ENCODE assay signal across 30 cellular contexts in the genomic region with DNA sequence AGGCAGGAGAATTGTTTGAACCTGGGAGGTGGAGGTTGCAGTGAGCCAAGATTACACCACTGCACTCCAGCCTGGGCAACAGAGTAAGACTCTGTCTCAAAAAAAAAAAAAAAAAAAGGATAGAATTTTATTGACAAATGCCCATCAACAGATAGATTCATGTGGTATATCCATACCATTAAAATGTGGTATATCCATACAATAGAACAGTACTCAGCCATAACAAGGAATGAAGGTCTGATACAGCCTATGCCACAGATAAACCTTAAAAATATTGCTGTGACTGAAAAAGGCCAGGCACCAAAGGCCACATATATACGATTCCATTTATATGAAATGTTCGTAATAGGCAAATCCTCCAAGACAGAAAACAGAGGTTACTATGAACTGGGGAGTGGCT. TPM values are rescaled to one million over a fixed set of nuclear protein-coding genes. Genes with fewer than 3 reads are reported as not detected.
DNase-seq lines count a peak whose midpoint lies in the region; ATAC-seq, FAIRE-seq and TF ChIP-seq lines count a peak whose summit lies in the region.
"Had no signal": no experiment of that assay in that cellular context is flagged by ENCODE, and none has a peak within 500 bp of the region (broad histone marks: within the 10 kb centered on the region; RNA-seq: fewer than 3 reads in every experiment).

No MANE protein-coding gene starts in this region.

- no peak overlapping the region for H2AFZ ChIP-seq in SK-N-SH (ENCODE audit: low read depth)

- H3K79me2 ChIP-seq in SK-N-SH (ENCODE audit: insufficient read depth): no peaks in the 10 kb centered on the region

- peaks cover 2 to 4% of the 10 kb centered on the region in 2 experiments for H3K36me3 ChIP-seq in SK-N-SH (replicated peaks in 1 of 2; ENCODE audit: control insufficient read depth in 1 of 2, insufficient read depth in 2 of 2, low read length in 1 of 2)

- H3K9me3 ChIP-seq in SK-N-SH: no peaks in the 10 kb centered on the region
- H3K9me3 ChIP-seq: A549, BE2C, Caco-2 had no signal

- H3F3A ChIP-seq in SK-N-SH (replicated peaks; ENCODE audit: insufficient read depth): no peaks in the 10 kb centered on the region

- H4K20me1 ChIP-seq in SK-N-SH (ENCODE audit: insufficient read depth): no peaks in the 10 kb centered on the region
- H4K20me1 ChIP-seq: BLaER1; BLaER1 treated with 17β-estradiol and CSF1 and Interleukin-3, amounts not matched to agents 10 nM and 100 nM had no signal

- no peak overlapping the region for H3K9ac ChIP-seq in SK-N-SH
- H3K9ac ChIP-seq: BLaER1; BLaER1 treated with 17β-estradiol and CSF1 and Interleukin-3, amounts not matched to agents 10 nM and 100 nM had no signal

- CTCF ChIA-PET in SK-N-SH (lab: Yijun Ruan, JAX): no interaction called here

- H3K27me3 ChIP-seq in SK-N-SH (ENCODE audit: insufficient read depth): no peaks in the 10 kb centered on the region
- H3K27me3 ChIP-seq: BE2C; BLaER1; BLaER1 treated with 17β-estradiol and CSF1 and Interleukin-3, amounts not matched to agents 10 nM and 100 nM had no signal

- no peaks in the 10 kb centered on the region for H3K4me1 ChIP-seq in SK-N-SH (ENCODE audit: control insufficient read depth in 1 of 2, insufficient read depth in 2 of 2, low read depth in 1 of 2, low read length in 1 of 2)
- H3K4me1 ChIP-seq: A549; BE2C; BLaER1; BLaER1 treated with 17β-estradiol and CSF1 and Interleukin-3, amounts not matched to agents 10 nM and 100 nM had no signal

- no peak overlapping the region for H3K27ac ChIP-seq in SK-N-SH (ENCODE audit: low read depth in 2 of 2, low read length in 1 of 2)
- H3K27ac ChIP-seq: 22Rv1; A549; BLaER1; BLaER1 treated with 17β-estradiol and CSF1 and Interleukin-3, amounts not matched to agents 10 nM and 100 nM; C4-2B had no signal

- DNase-seq in SK-N-SH (no peak), HTR-8/SVneo (ENCODE audit: insufficient read length, low spot score) (no peak)
- DNase-seq: 8988T; ACHN; AML-193; BE2C; C1 segment of cervical spinal cord; Caco-2; Calu3; CD4-positive, alpha-beta memory T cell; CD4-positive, alpha-beta T cell; CD4-positive, CD25-positive, alpha-beta regulatory T cell; CD8-positive, alpha-beta memory T cell; CD8-positive, alpha-beta T cell; COR-L47; DMS 273 treated with DMSO at 0.1 percent for 48 hours; DMS153; DMS53; DMS79; DMS79 treated with DMSO at 0.1 percent for 48 hours; DND-41; EL had no signal

- TF ChIP-seq EP300 in SK-N-SH (IDR thresholded peaks at IDR 0.05; ENCODE audit: borderline replicate concordance in 1 of 2, low read depth in 1 of 2, low read length in 1 of 2): no peak

- no peak overlapping the region for H3K4me3 ChIP-seq in SK-N-SH (ENCODE audit: low read depth in 2 of 2, low read length in 1 of 2)
- H3K4me3 ChIP-seq: A549; BLaER1; BLaER1 treated with 17β-estradiol and CSF1 and Interleukin-3, amounts not matched to agents 10 nM and 100 nM had no signal

- peak; percentile 20 for FAIRE-seq in HTR-8/SVneo (lab: Jason Lieb, UNC)
- FAIRE-seq: A549, D721Med had no signal

- POLR2A ChIA-PET in SK-N-SH (lab: Yijun Ruan, JAX): no interaction called here

- no peaks in the 10 kb centered on the region for H3K9me2 ChIP-seq in SK-N-SH

- H3K4me2 ChIP-seq in SK-N-SH: no peak overlapping the region
- H3K4me2 ChIP-seq: A549; BLaER1; BLaER1 treated with 17β-estradiol and CSF1 and Interleukin-3, amounts not matched to agents 10 nM and 100 nM had no signal

- ATAC-seq in SK-N-SH treated with all-trans-retinoic acid at 6 μM for 48 hours (no peak), HG03139 (IDR thresholded peaks at IDR 0.05; ENCODE audit: unreplicated experiment) (no peak)
- ATAC-seq: A549; CD8-positive, alpha-beta T cell had no signal

- TF ChIP-seq RAD21 in SK-N-SH (IDR thresholded peaks at IDR 0.05; ENCODE audit: low read length): no peak

- TF ChIP-seq CTCF in SK-N-SH (IDR thresholded peaks at IDR 0.05): no peak

- WGBS in SK-N-SH (ENCODE audit: low lambda C conversion rate): 97% methylated on average over 2 of the region's 2 CpGs

TF ChIP-seq in SK-N-SH treated with all-trans-retinoic acid at 6 μM for 48 hours, 23 proteins besides CTCF, POLR2A, EP300 and RAD21:
- TF ChIP-seq ZFP30 (CRISPR knock-in tag; IDR thresholded peaks at IDR 0.05) (no peak), OSR1 (CRISPR knock-in tag; IDR thresholded peaks at IDR 0.05) (no peak), ZNF8 (CRISPR knock-in tag; IDR thresholded peaks at IDR 0.05) (peak; percentile 94), ZNF565 (CRISPR knock-in tag; conservative IDR thresholded peaks at IDR 0.05; ENCODE audit: low read depth) (no peak)
- TF ChIP-seq, protein P1, sequence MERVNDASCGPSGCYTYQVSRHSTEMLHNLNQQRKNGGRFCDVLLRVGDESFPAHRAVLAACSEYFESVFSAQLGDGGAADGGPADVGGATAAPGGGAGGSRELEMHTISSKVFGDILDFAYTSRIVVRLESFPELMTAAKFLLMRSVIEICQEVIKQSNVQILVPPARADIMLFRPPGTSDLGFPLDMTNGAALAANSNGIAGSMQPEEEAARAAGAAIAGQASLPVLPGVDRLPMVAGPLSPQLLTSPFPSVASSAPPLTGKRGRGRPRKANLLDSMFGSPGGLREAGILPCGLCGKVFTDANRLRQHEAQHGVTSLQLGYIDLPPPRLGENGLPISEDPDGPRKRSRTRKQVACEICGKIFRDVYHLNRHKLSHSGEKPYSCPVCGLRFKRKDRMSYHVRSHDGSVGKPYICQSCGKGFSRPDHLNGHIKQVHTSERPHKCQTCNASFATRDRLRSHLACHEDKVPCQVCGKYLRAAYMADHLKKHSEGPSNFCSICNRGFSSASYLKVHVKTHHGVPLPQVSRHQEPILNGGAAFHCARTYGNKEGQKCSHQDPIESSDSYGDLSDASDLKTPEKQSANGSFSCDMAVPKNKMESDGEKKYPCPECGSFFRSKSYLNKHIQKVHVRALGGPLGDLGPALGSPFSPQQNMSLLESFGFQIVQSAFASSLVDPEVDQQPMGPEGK (CRISPR knock-in tag; IDR thresholded peaks at IDR 0.05; ENCODE audit: borderline replicate concordance): no peak

TF ChIP-seq in SK-N-SH, 30 proteins besides CTCF, POLR2A, EP300 and RAD21:
- no peak for TF ChIP-seq FOSL2 (IDR thresholded peaks at IDR 0.05; ENCODE audit: borderline replicate concordance, low read depth)
- TF ChIP-seq POLR2AphosphoS5 (IDR thresholded peaks at IDR 0.05; ENCODE audit: low read depth, low read length): no peak
- no peak for TF ChIP-seq SIN3A (IDR thresholded peaks at IDR 0.05; ENCODE audit: borderline replicate concordance, low read depth, low read length)
- TF ChIP-seq NRF1 (IDR thresholded peaks at IDR 0.05; ENCODE audit: low read depth, low read length): no peak
- no peak for TF ChIP-seq JUND (IDR thresholded peaks at IDR 0.05)
- no peak for TF ChIP-seq PBX3 (IDR thresholded peaks at IDR 0.05)
- no peak for TF ChIP-seq ELF1 (IDR thresholded peaks at IDR 0.05)
- no peak for TF ChIP-seq MAX (IDR thresholded peaks at IDR 0.05; ENCODE audit: low read depth)
- TF ChIP-seq EZH2phosphoT487 (IDR thresholded peaks at IDR 0.05; ENCODE audit: borderline replicate concordance, low read depth): no peak
- no peak for TF ChIP-seq GATA2 (CRISPR knock-in tag; IDR thresholded peaks at IDR 0.05)
- no peak for TF ChIP-seq FOXM1 (IDR thresholded peaks at IDR 0.05; ENCODE audit: low read depth)
- TF ChIP-seq NFIC (IDR thresholded peaks at IDR 0.05; ENCODE audit: borderline replicate concordance): no peak
- no peak for TF ChIP-seq CHD2 (IDR thresholded peaks at IDR 0.05; ENCODE audit: low read length, partially characterized antibody)
- no peak for TF ChIP-seq TAF1 (IDR thresholded peaks at IDR 0.05; ENCODE audit: borderline replicate concordance, low read depth, low read length)
- no peak for TF ChIP-seq MXI1 (IDR thresholded peaks at IDR 0.05; ENCODE audit: low read depth, low read length)
- TF ChIP-seq, protein P2, sequence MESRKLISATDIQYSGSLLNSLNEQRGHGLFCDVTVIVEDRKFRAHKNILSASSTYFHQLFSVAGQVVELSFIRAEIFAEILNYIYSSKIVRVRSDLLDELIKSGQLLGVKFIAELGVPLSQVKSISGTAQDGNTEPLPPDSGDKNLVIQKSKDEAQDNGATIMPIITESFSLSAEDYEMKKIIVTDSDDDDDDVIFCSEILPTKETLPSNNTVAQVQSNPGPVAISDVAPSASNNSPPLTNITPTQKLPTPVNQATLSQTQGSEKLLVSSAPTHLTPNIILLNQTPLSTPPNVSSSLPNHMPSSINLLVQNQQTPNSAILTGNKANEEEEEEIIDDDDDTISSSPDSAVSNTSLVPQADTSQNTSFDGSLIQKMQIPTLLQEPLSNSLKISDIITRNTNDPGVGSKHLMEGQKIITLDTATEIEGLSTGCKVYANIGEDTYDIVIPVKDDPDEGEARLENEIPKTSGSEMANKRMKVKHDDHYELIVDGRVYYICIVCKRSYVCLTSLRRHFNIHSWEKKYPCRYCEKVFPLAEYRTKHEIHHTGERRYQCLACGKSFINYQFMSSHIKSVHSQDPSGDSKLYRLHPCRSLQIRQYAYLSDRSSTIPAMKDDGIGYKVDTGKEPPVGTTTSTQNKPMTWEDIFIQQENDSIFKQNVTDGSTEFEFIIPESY (IDR thresholded peaks at IDR 0.05; ENCODE audit: borderline replicate concordance, low read depth): no peak
TF ChIP-seq in SK-N-SH: peak in this region for 0.

RNA-seq across cellular contexts. Expression of gene PPP2R1B, which starts 45.3 kb away (rescaled TPM):
- polyA plus RNA-seq in SK-N-SH (2012; rRNA removed): 25.9 and 32.3 TPM in 2 replicates
- polyA plus RNA-seq in SK-N-SH (2012; cell fraction: cytosol; rRNA removed): 24.9 and 26.8 TPM in 2 replicates
- polyA plus RNA-seq in SK-N-SH (2012; cell fraction: nucleus; rRNA removed): 27.4 and 48.2 TPM in 2 replicates

RNA-seq across cellular contexts. Expression of gene ALG9, which starts 59.9 kb away (rescaled TPM):
- polyA plus RNA-seq in SK-N-SH (2012; rRNA removed): 17.9 and 23.4 TPM in 2 replicates
- 15.5 and 15.8 TPM in 2 replicates for polyA plus RNA-seq in SK-N-SH (2012; cell fraction: cytosol; rRNA removed)
- 30.7 and 49.3 TPM in 2 replicates for polyA plus RNA-seq in SK-N-SH (2012; cell fraction: nucleus; rRNA removed)
